In the genomic region with DNA sequence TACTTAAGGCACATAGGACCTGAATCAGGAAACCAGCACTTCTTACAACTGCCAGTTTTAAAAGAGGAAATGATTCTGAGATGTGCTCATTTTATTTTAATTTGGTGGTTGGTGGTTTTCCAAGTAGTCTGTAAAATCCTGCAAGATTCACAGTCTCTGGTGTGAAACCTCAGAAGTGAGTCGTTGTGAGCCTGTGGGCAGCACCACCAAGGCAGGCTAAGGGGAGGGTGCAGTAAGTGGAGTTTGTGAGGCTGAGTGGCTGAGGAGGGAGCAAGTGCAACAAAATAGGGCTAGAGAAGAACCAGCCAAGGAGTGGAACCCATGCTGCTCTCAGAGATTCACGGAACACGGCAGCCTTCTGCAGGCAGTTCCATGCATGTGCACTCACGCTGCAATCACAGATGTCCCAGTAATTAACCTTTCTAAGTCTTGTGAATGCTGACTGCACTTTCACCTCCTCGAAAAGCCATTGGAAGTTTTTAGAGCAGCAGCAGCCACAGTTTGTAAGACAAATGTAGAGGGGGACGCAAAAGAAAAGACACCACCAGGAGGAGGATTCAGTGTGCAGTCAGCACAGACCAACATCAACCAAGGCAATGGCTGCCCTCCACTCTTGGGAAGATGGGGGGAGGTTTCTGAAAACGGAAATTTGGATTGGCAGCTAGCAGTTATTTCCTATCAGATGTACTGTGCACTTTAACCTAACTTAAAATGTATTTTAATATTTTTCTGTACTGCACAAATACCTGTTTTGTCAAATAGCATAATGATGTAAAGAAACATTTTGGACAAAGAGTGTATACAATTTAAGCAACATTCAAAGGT, we compare ENCODE assay signal across 8 cellular contexts. TPM values are rescaled to one million over a fixed set of nuclear protein-coding genes. Genes with fewer than 3 reads are reported as not detected.
DNase-seq lines count a peak whose midpoint lies in the region; ATAC-seq and TF ChIP-seq lines count a peak whose summit lies in the region.

No MANE protein-coding gene starts in this region.

- peak; percentile 81 for DNase-seq in activated CD8-positive, alpha-beta T cell treated with anti-CD3 and anti-CD28 coated beads for 36 hours
- DNase-seq in left cardiac atrium (no peak), NCI-H446 treated with DMSO at 0.1 percent for 48 hours (lab: John Stamatoyannopoulos, UW) (no peak), DMS153 (lab: John Stamatoyannopoulos, UW) (no peak)
- DNase-seq in stimulated activated naive CD4-positive, alpha-beta T cell (lab: John Stamatoyannopoulos, UW), result peak in 5 of 6 experiments; percentile 1 to 20 (median 2)

- peaks cover 18% of the 10 kb centered on the region for H3K4me1 ChIP-seq in DOHH2 (ENCODE audit: control insufficient read depth, low read length)

- CTCF ChIA-PET in activated CD8-positive, alpha-beta T cell treated with anti-CD3 and anti-CD28 coated beads for 36 hours (lab: Charles Lee), result interaction anchor here (2.4 kb wide), 1 partner anchor 200 kb away, joined by 9 read pairs; no protein-coding TSS in a partner anchor

- H3K36me3 ChIP-seq in DOHH2 (ENCODE audit: control insufficient read depth, low read length), result peaks cover 23% of the 10 kb centered on the region

- H3K4me3 Mint-ChIP-seq in IgD-negative memory B cell, result peak overlapping the region in 1 of 4 donors; percentile 7
- no peak overlapping the region for H3K4me3 Mint-ChIP-seq in activated CD8-positive, alpha-beta T cell treated with anti-CD3 and anti-CD28 coated beads for 36 hours

- H3K27ac Mint-ChIP-seq in IgD-negative memory B cell, result peak overlapping the region in 2 of 3 donors; percentile 2 to 14
- H3K27ac Mint-ChIP-seq in activated CD8-positive, alpha-beta T cell treated with anti-CD3 and anti-CD28 coated beads for 36 hours, result peak overlapping the region; percentile 79

- peak; percentile 87 for ATAC-seq in GM21390 (IDR thresholded peaks at IDR 0.05; ENCODE audit: unreplicated experiment)
- peak; percentile 96 for ATAC-seq in activated CD8-positive, alpha-beta T cell treated with anti-CD3 and anti-CD28 coated beads for 36 hours
- peak; percentile 64 to 76 for ATAC-seq in left cardiac atrium

- H3K9me3 Mint-ChIP-seq in IgD-negative memory B cell, result no peaks in the 10 kb centered on the region
- H3K9me3 Mint-ChIP-seq in activated CD8-positive, alpha-beta T cell treated with anti-CD3 and anti-CD28 coated beads for 36 hours, result no peaks in the 10 kb centered on the region

- no peaks in the 10 kb centered on the region for H3K27me3 Mint-ChIP-seq in IgD-negative memory B cell
- no peaks in the 10 kb centered on the region for H3K27me3 Mint-ChIP-seq in activated CD8-positive, alpha-beta T cell treated with anti-CD3 and anti-CD28 coated beads for 36 hours

- no peaks in the 10 kb centered on the region for H4K20me1 ChIP-seq in DOHH2 (ENCODE audit: control insufficient read depth, insufficient read depth, low read depth, low read length)

- no peaks in the 10 kb centered on the region for H3K79me2 ChIP-seq in DOHH2 (ENCODE audit: control insufficient read depth, low read length)

- H3K4me2 ChIP-seq in DOHH2 (ENCODE audit: low read length), result peak overlapping the region; percentile 48

- peaks cover 12 to 17% (median 13%) of the 10 kb centered on the region in 3 donors for H3K4me1 Mint-ChIP-seq in IgD-negative memory B cell
- peaks cover 31% of the 10 kb centered on the region for H3K4me1 Mint-ChIP-seq in activated CD8-positive, alpha-beta T cell treated with anti-CD3 and anti-CD28 coated beads for 36 hours (ENCODE audit: low read depth)

- TF ChIP-seq CTCF in DOHH2 (IDR thresholded peaks at IDR 0.05; ENCODE audit: low read depth, low read length, poor library complexity, severe bottlenecking), result no peak
- peak; percentile 33 for TF ChIP-seq CTCF in activated CD8-positive, alpha-beta T cell treated with anti-CD3 and anti-CD28 coated beads for 36 hours (IDR thresholded peaks at IDR 0.05)

- H3K27me3 ChIP-seq in DOHH2 (ENCODE audit: control insufficient read depth, low read length), result no peaks in the 10 kb centered on the region

- POLR2A ChIA-PET in activated CD8-positive, alpha-beta T cell treated with anti-CD3 and anti-CD28 coated beads for 36 hours (lab: Charles Lee), result interaction anchor here (0.6 kb wide), 1 partner anchor 262 kb away, joined by 3 read pairs; no protein-coding TSS in a partner anchor

- no peaks in the 10 kb centered on the region for H3K9me3 ChIP-seq in DOHH2 (ENCODE audit: control insufficient read depth, insufficient read depth, low read length)

- intact Hi-C loops in activated CD8-positive, alpha-beta T cell treated with anti-CD3 and anti-CD28 coated beads for 36 hours (cut with micrococcal nuclease), result no loop called here
- intact Hi-C loops in left cardiac atrium (cut with DNase I), result no loop called here

- no peaks in the 10 kb centered on the region for H3K36me3 Mint-ChIP-seq in IgD-negative memory B cell
- peaks cover 22% of the 10 kb centered on the region for H3K36me3 Mint-ChIP-seq in activated CD8-positive, alpha-beta T cell treated with anti-CD3 and anti-CD28 coated beads for 36 hours (ENCODE audit: low read depth)

- no peak overlapping the region for H3K27ac ChIP-seq in DOHH2 (ENCODE audit: low read depth, low read length)

- no peak overlapping the region for H3K4me3 ChIP-seq in DOHH2 (ENCODE audit: low read length)

- no peaks in the 10 kb centered on the region for H3K9me2 ChIP-seq in DOHH2 (replicated peaks; ENCODE audit: control insufficient read depth, low read length)

- peaks cover 7% of the 10 kb centered on the region; the same call in 1 of the 2 replicates for H3F3A ChIP-seq in DOHH2 (ENCODE audit: control insufficient read depth, insufficient read depth)

RNA-seq across cellular contexts. Expression of gene ESD, which starts 44.9 kb away (rescaled TPM):
- 116 TPM for polyA plus RNA-seq in IgD-negative memory B cell
- total RNA-seq in activated CD8-positive, alpha-beta T cell treated with anti-CD3 and anti-CD28 coated beads for 36 hours, result 100 to 1,000 TPM; 130 to 133 TPM
- total RNA-seq in left cardiac atrium, result 100 to 1,000 TPM; 100 to 107 TPM

Comparison
In these comparisons a context has a peak if more than half of its experiments do, and no peak if none do; other contexts are left out.
1. DNase-seq: peak in activated CD8-positive, alpha-beta T cell treated with anti-CD3 and anti-CD28 coated beads for 36 hours (single experiment) and stimulated activated naive CD4-positive, alpha-beta T cell (5 of 6); none in left cardiac atrium (single experiment), NCI-H446 treated with DMSO at 0.1 percent for 48 hours (single experiment) and DMS153 (single experiment).
2. Peak in every context shown above with its lines, with median percentiles within 50 percentile points of each other: ATAC-seq.